In genomic region chr20:52267418-52267817, GRCh38 we compare ENCODE assay signal across 29 cellular contexts.
"Had no signal": no experiment of that assay in that cellular context is flagged by ENCODE, and none has a peak within 500 bp of the region (broad histone marks: within the 10 kb centered on the region; RNA-seq: fewer than 3 reads in every experiment).

No MANE protein-coding gene starts in this region.

- H3K27ac Mint-ChIP-seq: natural killer cell; neural progenitor cell; progenitor cell of endocrine pancreas; stimulated activated effector memory CD8-positive, alpha-beta T cell treated with anti-CD3 and anti-CD28 coated beads, Interleukin-12 subunit alpha, Interleukin-12 subunit beta, amount 100 ng/mL, for 72 hours; stimulated activated naive CD8-positive, alpha-beta T cell treated with anti-CD3 and anti-CD28 coated beads, Interleukin-15, amount 100 ng/mL, for 72 hours; type B pancreatic cell had no signal

- H3K27me3 ChIP-seq: neural progenitor cell, ovary, right lobe of liver, sigmoid colon, testis, transverse colon, uterus had no signal

- FAIRE-seq: small intestine had no signal

- H3K9ac ChIP-seq: neural progenitor cell, parathyroid adenoma had no signal

- H3K9me3 ChIP-seq: ovary, psoas muscle, right lobe of liver, sigmoid colon, suprapubic skin, testis, tibial artery, transverse colon, upper lobe of right lung, uterus had no signal

- H3K4me1 ChIP-seq: neural progenitor cell, parathyroid adenoma, psoas muscle, right lobe of liver, sigmoid colon, suprapubic skin, testis, tibial artery, transverse colon, upper lobe of right lung, uterus had no signal

- H3K4me3 Mint-ChIP-seq: natural killer cell; nephron; neural progenitor cell; stimulated activated effector memory CD8-positive, alpha-beta T cell treated with anti-CD3 and anti-CD28 coated beads, Interleukin-12 subunit alpha, Interleukin-12 subunit beta, amount 100 ng/mL, for 72 hours; stimulated activated naive CD8-positive, alpha-beta T cell treated with anti-CD3 and anti-CD28 coated beads, Interleukin-15, amount 100 ng/mL, for 72 hours; type B pancreatic cell had no signal

- H3K9me3 Mint-ChIP-seq: natural killer cell; neural progenitor cell; stimulated activated effector memory CD8-positive, alpha-beta T cell treated with anti-CD3 and anti-CD28 coated beads, Interleukin-12 subunit alpha, Interleukin-12 subunit beta, amount 100 ng/mL, for 72 hours had no signal

- DNase-seq: natural killer cell; occipital lobe; ovary; posterior cingulate gyrus; psoas muscle; right cardiac atrium; right lobe of liver; sigmoid colon; small intestine; stimulated activated CD4-positive, alpha-beta T cell treated with anti-CD3 and anti-CD28 coated beads, Interleukin-15, amount 100 ng/mL, for 24 hours; stimulated activated CD4-positive, alpha-beta T cell treated with anti-CD3 and anti-CD28 coated beads, Interleukin-2, amount 100 ng/mL, for 24 hours; stimulated activated CD4-positive, alpha-beta T cell treated with anti-CD3 and anti-CD28 coated beads, Interleukin-2, amount 100 ng/mL, for 48 hours; stimulated activated CD4-positive, alpha-beta T cell treated with anti-CD3 and anti-CD28 coated beads, Interleukin-4, amount 100 ng/mL, for 24 hours; stimulated activated naive CD4-positive, alpha-beta T cell; stimulated activated naive CD8-positive, alpha-beta T cell treated with anti-CD3 and anti-CD28 coated beads, Interleukin-15, amount 100 ng/mL, for 72 hours; stimulated activated naive CD8-positive, alpha-beta T cell treated with anti-CD3 and anti-CD28 coated beads, Interleukin-15, Interleukin-2, amounts not matched to agents 100 U/mL and 50 U/mL, for 24 hours; substantia nigra; testis; tibial artery; transverse colon; upper lobe of right lung; uterus had no signal

- H3K27ac ChIP-seq: neural progenitor cell, ovary, parathyroid adenoma, psoas muscle, right lobe of liver, sigmoid colon, suprapubic skin, testis, tibial artery, transverse colon, upper lobe of right lung, uterus had no signal

- H3K36me3 Mint-ChIP-seq: natural killer cell, neural progenitor cell, type B pancreatic cell had no signal

- H3K4me3 ChIP-seq: neural progenitor cell, ovary, psoas muscle, right lobe of liver, sigmoid colon, suprapubic skin, testis, tibial artery, transverse colon, upper lobe of right lung, uterus had no signal

- ATAC-seq: natural killer cell; psoas muscle; right cardiac atrium; right lobe of liver; stimulated activated effector memory CD8-positive, alpha-beta T cell treated with anti-CD3 and anti-CD28 coated beads, Interleukin-12 subunit alpha, Interleukin-12 subunit beta, amount 100 ng/mL, for 72 hours; stimulated activated naive CD8-positive, alpha-beta T cell treated with anti-CD3 and anti-CD28 coated beads, Interleukin-15, amount 100 ng/mL, for 72 hours; stimulated activated naive CD8-positive, alpha-beta T cell treated with anti-CD3 and anti-CD28 coated beads, Interleukin-15, Interleukin-2, amounts not matched to agents 100 U/mL and 50 U/mL, for 24 hours; upper lobe of right lung had no signal

- H3K36me3 ChIP-seq: neural progenitor cell, ovary, right lobe of liver, sigmoid colon, suprapubic skin, tibial artery, transverse colon, upper lobe of right lung, uterus had no signal

- H3K4me1 Mint-ChIP-seq: natural killer cell; stimulated activated effector memory CD8-positive, alpha-beta T cell treated with anti-CD3 and anti-CD28 coated beads, Interleukin-12 subunit alpha, Interleukin-12 subunit beta, amount 100 ng/mL, for 72 hours; stimulated activated naive CD8-positive, alpha-beta T cell treated with anti-CD3 and anti-CD28 coated beads, Interleukin-15, amount 100 ng/mL, for 72 hours had no signal
